Comparison of ENCODE assay signal across 8 cellular contexts in genomic region chr4:147731611-147732515, GRCh38. TPM values are rescaled to one million over a fixed set of nuclear protein-coding genes. Genes with fewer than 3 reads are reported as not detected.
A peak's percentile ranks its signal among the peaks of the same experiment; 100 is the strongest.
DNase-seq lines count a peak whose midpoint lies in the region; TF ChIP-seq lines count a peak whose summit lies in the region.

Gene ARHGAP10 (plus strand): TSS chr4:147732088. CDS start chr4:147732302, 214 bp downstream.

- DNase-seq in GM06990 (ENCODE audit: extremely low read depth, insufficient read length) (peak; percentile 86), GOT3 (lab: John Stamatoyannopoulos, UW) (peak; percentile 30), kidney epithelial cell (ENCODE audit: low read depth) (no peak), NCI-H446 treated with DMSO at 0.1 percent for 48 hours (lab: John Stamatoyannopoulos, UW) (no peak)
- DNase-seq in activated CD4-positive, CD25-positive, alpha-beta regulatory T cell (lab: John Stamatoyannopoulos, UW) = peak; percentile 23 to 39 (median 36)
- DNase-seq in central memory CD4-positive, alpha-beta T cell = peak; percentile 57
- peak; percentile 39 to 64 (median 49) for DNase-seq in stimulated activated CD4-positive, alpha-beta T cell treated with anti-CD3 and anti-CD28 coated beads, Interleukin-1b, Interleukin-23, amount 100 ng/mL, for 24 hours (ENCODE audit: low read depth in 4 of 4, low spot score in 1 of 4)

- TF ChIP-seq CTCF in GM06990 (IDR thresholded peaks at IDR 0.05; ENCODE audit: insufficient read depth, low read length, poor library complexity, severe bottlenecking) = no peak
- TF ChIP-seq CTCF in Loucy (conservative IDR thresholded peaks at IDR 0.05; ENCODE audit: low read length) = no peak
- no peak for TF ChIP-seq CTCF in kidney epithelial cell (IDR thresholded peaks at IDR 0.05; ENCODE audit: insufficient read depth, low read length, poor library complexity, severe bottlenecking)

- peaks cover 46% of the 10 kb centered on the region for H3K79me2 ChIP-seq in Loucy (ENCODE audit: insufficient read depth, low read length)

- peak within 1 kb of the TSS; percentile 87 for H3K4me2 ChIP-seq in Loucy (ENCODE audit: low read depth, low read length, poor library complexity, severe bottlenecking)

- H3K4me3 ChIP-seq in GM06990 (replicated peaks; ENCODE audit: low read depth, low read length) = peak within 1 kb of the TSS; percentile 79
- H3K4me3 ChIP-seq in Loucy (ENCODE audit: low read length, poor library complexity, severe bottlenecking) = peak within 1 kb of the TSS; percentile 87
- peak within 1 kb of the TSS; percentile 78 for H3K4me3 ChIP-seq in kidney epithelial cell (ENCODE audit: low read depth, low read length)

- no peaks in the 10 kb centered on the region for H3F3A ChIP-seq in Loucy (ENCODE audit: low read depth)

- H3K9ac ChIP-seq in Loucy (ENCODE audit: low read depth, low read length, poor library complexity, severe bottlenecking) = peak within 1 kb of the TSS; percentile 84

- H4K20me1 ChIP-seq in Loucy (ENCODE audit: insufficient read depth, low read length, poor library complexity, severe bottlenecking) = peaks cover 23% of the 10 kb centered on the region

- peaks cover 48% of the 10 kb centered on the region for H3K4me1 ChIP-seq in Loucy (ENCODE audit: insufficient read depth, low read length, poor library complexity, severe bottlenecking)

- H3K27me3 ChIP-seq in GM06990 (replicated peaks; ENCODE audit: control insufficient read depth, insufficient read depth, low read length) (no peaks in the 10 kb centered on the region), Loucy (ENCODE audit: insufficient read depth, low read length, poor library complexity, severe bottlenecking) (peaks cover 15% of the 10 kb centered on the region), kidney epithelial cell (ENCODE audit: control insufficient read depth, insufficient read depth, low read length) (no peaks in the 10 kb centered on the region)

- peak within 1 kb of the TSS; percentile 96 for H2AFZ ChIP-seq in Loucy (ENCODE audit: low read length)

- no peaks in the 10 kb centered on the region for H3K9me3 ChIP-seq in Loucy (ENCODE audit: insufficient read depth, low read depth, low read length)

- no peaks in the 10 kb centered on the region for H3K9me2 ChIP-seq in Loucy (replicated peaks; ENCODE audit: low read depth, low read length)

- H3K36me3 ChIP-seq in GM06990 (ENCODE audit: control insufficient read depth, insufficient read depth, low read length) (no peaks in the 10 kb centered on the region), Loucy (ENCODE audit: insufficient read depth, low read length) (no peaks in the 10 kb centered on the region), kidney epithelial cell (ENCODE audit: control insufficient read depth, insufficient read depth, low read length) (no peaks in the 10 kb centered on the region)

RNA-seq across cellular contexts. Expression of gene ARHGAP10, which starts in this region (rescaled TPM):
- 15.5 and 17.7 TPM in 2 replicates for total RNA-seq in kidney epithelial cell

Comparison
In these comparisons a context has a peak if more than half of its experiments do, and no peak if none do; other contexts are left out.
1. DNase-seq: peak in GM06990 (single experiment), GOT3 (single experiment), activated CD4-positive, CD25-positive, alpha-beta regulatory T cell (4 of 4), central memory CD4-positive, alpha-beta T cell (single experiment) and stimulated activated CD4-positive, alpha-beta T cell treated with anti-CD3 and anti-CD28 coated beads, Interleukin-1b, Interleukin-23, amount 100 ng/mL, for 24 hours (4 of 4); none in kidney epithelial cell (single experiment) and NCI-H446 treated with DMSO at 0.1 percent for 48 hours (single experiment).
2. Peak in every context shown above with its lines, with median percentiles within 50 percentile points of each other: H3K4me3 ChIP-seq.